Comparison of ENCODE assay signal across 20 cellular contexts in genomic region chrX:155744534-155744933, GRCh38.
"Had no signal": no experiment of that assay in that cellular context is flagged by ENCODE, and none has a peak within 500 bp of the region (broad histone marks: within the 10 kb centered on the region; RNA-seq: fewer than 3 reads in every experiment).

No MANE protein-coding gene starts in this region.

- DNase-seq: activated CD4-positive, alpha-beta memory T cell treated with anti-CD3 and anti-CD28 coated beads for 36 hours; activated gamma-delta T cell treated with Interleukin-2 at 50 U/mL for 16 hours; activated naive CD8-positive, alpha-beta T cell treated with anti-CD3 and anti-CD28 coated beads for 36 hours; activated T-cell treated with anti-CD3 and anti-CD28 coated beads, Interleukin-2, amount 50 U/mL, for 48 hours; anterior cingulate cortex; dorsolateral prefrontal cortex; esophagus squamous epithelium; foreskin melanocyte; naive thymus-derived CD8-positive, alpha-beta T cell; spleen; stimulated activated CD4-positive, alpha-beta T cell treated with anti-CD3 and anti-CD28 coated beads, Interleukin-1b, Interleukin-23, amount 100 ng/mL, for 48 hours; stimulated activated naive CD4-positive, alpha-beta T cell; T-cell; T1000 had no signal

- H3K27ac ChIP-seq: dorsolateral prefrontal cortex, esophagus squamous epithelium, neutrophil, right atrium auricular region, suprapubic skin, VCaP had no signal

- H3K4me3 ChIP-seq: lung, right atrium auricular region, suprapubic skin had no signal

- H3K4me1 ChIP-seq: suprapubic skin had no signal

- H3K9me3 ChIP-seq: neutrophil had no signal

- ATAC-seq: naive thymus-derived CD8-positive, alpha-beta T cell; T-cell had no signal

- H3K27me3 ChIP-seq: esophagus squamous epithelium, neutrophil, right atrium auricular region, spleen, suprapubic skin had no signal

- H3K36me3 ChIP-seq: esophagus squamous epithelium, neutrophil, right atrium auricular region, spleen, suprapubic skin had no signal

- FAIRE-seq: endometrium had no signal
